In genomic region chr12:99768758-99769157, GRCh38 we compare ENCODE assay signal across 33 cellular contexts.
DNase-seq lines count a peak whose midpoint lies in the region; ATAC-seq and TF ChIP-seq lines count a peak whose summit lies in the region.
"Had no signal": no experiment of that assay in that cellular context is flagged by ENCODE, and none has a peak within 500 bp of the region (broad histone marks: within the 10 kb centered on the region; RNA-seq: fewer than 3 reads in every experiment).

No MANE protein-coding gene starts in this region.

- no peak overlapping the region for H2BK120ac ChIP-seq in trophoblast cell (ENCODE audit: insufficient read depth, low read length, poor library complexity)

- no peak for TF ChIP-seq CTCF in OCI-LY3 (IDR thresholded peaks at IDR 0.05; ENCODE audit: low read depth, low read length)
- TF ChIP-seq CTCF in OCI-LY7 (conservative IDR thresholded peaks at IDR 0.05; ENCODE audit: low read length), result no peak

- H3K4me1 ChIP-seq in Karpas-422 (ENCODE audit: low read length) (peaks cover 71% of the 10 kb centered on the region), OCI-LY3 (ENCODE audit: low read length) (peaks cover 14% of the 10 kb centered on the region), OCI-LY7 (ENCODE audit: insufficient read depth, low read length, poor library complexity, severe bottlenecking) (peaks cover 33% of the 10 kb centered on the region), trophoblast cell (ENCODE audit: control insufficient read depth in 1 of 2, insufficient read depth in 2 of 2, low read length in 2 of 2) (no peaks in the 10 kb centered on the region)
- H3K4me1 ChIP-seq: A549, BE2C, Caco-2 had no signal

- H3K4me3 Mint-ChIP-seq in activated CD4-positive, alpha-beta memory T cell treated with anti-CD3 and anti-CD28 coated beads for 36 hours, result no peak overlapping the region
- H3K4me3 Mint-ChIP-seq: B cell; CD14-positive monocyte; CD4-positive, alpha-beta memory T cell; CD4-positive, alpha-beta T cell; CD4-positive, CD25-positive, alpha-beta regulatory T cell; CD8-positive, alpha-beta memory T cell; CD8-positive, alpha-beta T cell had no signal

- no peaks in the 10 kb centered on the region for H3K36me3 Mint-ChIP-seq in activated CD4-positive, alpha-beta memory T cell treated with anti-CD3 and anti-CD28 coated beads for 36 hours
- H3K36me3 Mint-ChIP-seq: CD14-positive monocyte; CD4-positive, alpha-beta memory T cell; CD4-positive, CD25-positive, alpha-beta regulatory T cell; CD8-positive, alpha-beta memory T cell; CD8-positive, alpha-beta T cell had no signal

- H3K9me3 ChIP-seq in Karpas-422 (ENCODE audit: low read length) (no peaks in the 10 kb centered on the region), OCI-LY3 (ENCODE audit: insufficient read depth, low read length) (no peaks in the 10 kb centered on the region), OCI-LY7 (ENCODE audit: low read length) (peaks cover 32% of the 10 kb centered on the region; the same call in 1 of the 2 replicates), trophoblast cell (ENCODE audit: insufficient read depth, low read depth, low read length) (no peaks in the 10 kb centered on the region)
- H3K9me3 ChIP-seq: A549; BE2C; BLaER1; BLaER1 treated with 17β-estradiol and CSF1 and Interleukin-3, amounts not matched to agents 10 nM and 100 nM; Caco-2 had no signal

- no peak overlapping the region for H4K8ac ChIP-seq in trophoblast cell (ENCODE audit: low read depth, low read length)

- WGBS in trophoblast cell (ENCODE audit: extremely low coverage, insufficient coverage, insufficient read length), result no CpG with 5 or more reads among the region's 7 CpGs

- H4K20me1 ChIP-seq in Karpas-422 (ENCODE audit: insufficient read depth, low read depth, low read length) (no peaks in the 10 kb centered on the region), OCI-LY3 (ENCODE audit: insufficient read depth, low read length) (no peaks in the 10 kb centered on the region), OCI-LY7 (ENCODE audit: insufficient read depth, low read length) (no peaks in the 10 kb centered on the region)
- H4K20me1 ChIP-seq: BLaER1; BLaER1 treated with 17β-estradiol and CSF1 and Interleukin-3, amounts not matched to agents 10 nM and 100 nM had no signal

- no peaks in the 10 kb centered on the region for H3K79me1 ChIP-seq in trophoblast cell (ENCODE audit: low read length)

- no peaks in the 10 kb centered on the region for H3K4me1 Mint-ChIP-seq in activated CD4-positive, alpha-beta memory T cell treated with anti-CD3 and anti-CD28 coated beads for 36 hours (ENCODE audit: low read depth)
- H3K4me1 Mint-ChIP-seq: B cell; CD14-positive monocyte; CD4-positive, alpha-beta memory T cell; CD4-positive, CD25-positive, alpha-beta regulatory T cell; CD8-positive, alpha-beta memory T cell had no signal

- H3K4me2 ChIP-seq in Karpas-422 (ENCODE audit: low read depth, low read length, poor library complexity, severe bottlenecking) (peak overlapping the region; percentile 7), OCI-LY3 (ENCODE audit: low read length) (no peak overlapping the region), OCI-LY7 (ENCODE audit: low read length) (no peak overlapping the region), trophoblast cell (ENCODE audit: low read length) (no peak overlapping the region)
- H3K4me2 ChIP-seq: A549; BLaER1; BLaER1 treated with 17β-estradiol and CSF1 and Interleukin-3, amounts not matched to agents 10 nM and 100 nM had no signal

- H3K18ac ChIP-seq in trophoblast cell (ENCODE audit: low read length), result no peak overlapping the region

- H3K9me2 ChIP-seq in Karpas-422 (replicated peaks; ENCODE audit: insufficient read depth, low read length) (no peaks in the 10 kb centered on the region), OCI-LY7 (ENCODE audit: insufficient read depth, low read length) (no peaks in the 10 kb centered on the region)

- no peak overlapping the region for H4K12ac ChIP-seq in trophoblast cell (ENCODE audit: low read depth, low read length)

- no peak overlapping the region for H3K23ac ChIP-seq in trophoblast cell (ENCODE audit: low read length)

- no peak overlapping the region for H2BK12ac ChIP-seq in trophoblast cell (ENCODE audit: low read length)

- peak overlapping the region; percentile 34 for H3K9ac ChIP-seq in Karpas-422 (ENCODE audit: low read length)
- no peak overlapping the region for H3K9ac ChIP-seq in OCI-LY3 (ENCODE audit: low read length)
- H3K9ac ChIP-seq in trophoblast cell (ENCODE audit: low read length), result no peak overlapping the region
- H3K9ac ChIP-seq: BLaER1; BLaER1 treated with 17β-estradiol and CSF1 and Interleukin-3, amounts not matched to agents 10 nM and 100 nM had no signal

- no peaks in the 10 kb centered on the region for H3K9me3 Mint-ChIP-seq in activated CD4-positive, alpha-beta memory T cell treated with anti-CD3 and anti-CD28 coated beads for 36 hours
- H3K9me3 Mint-ChIP-seq: CD14-positive monocyte; CD4-positive, alpha-beta T cell; CD4-positive, CD25-positive, alpha-beta regulatory T cell; CD8-positive, alpha-beta T cell had no signal

- no peak overlapping the region for H4K91ac ChIP-seq in trophoblast cell (ENCODE audit: low read depth, low read length)

- H3K27me3 ChIP-seq in Karpas-422 (ENCODE audit: low read length), result no peaks in the 10 kb centered on the region
- H3K27me3 ChIP-seq in OCI-LY3 (ENCODE audit: low read depth, low read length), result no peaks in the 10 kb centered on the region
- H3K27me3 ChIP-seq in trophoblast cell (ENCODE audit: insufficient read depth, low read length), result no peaks in the 10 kb centered on the region
- H3K27me3 ChIP-seq: BE2C; BLaER1; BLaER1 treated with 17β-estradiol and CSF1 and Interleukin-3, amounts not matched to agents 10 nM and 100 nM had no signal

- H3K79me2 ChIP-seq in Karpas-422 (ENCODE audit: low read length) (no peaks in the 10 kb centered on the region), OCI-LY3 (ENCODE audit: low read length) (no peaks in the 10 kb centered on the region), OCI-LY7 (ENCODE audit: insufficient read depth, low read depth, low read length) (no peaks in the 10 kb centered on the region), trophoblast cell (ENCODE audit: control insufficient read depth, insufficient read depth, low read length, poor library complexity) (no peaks in the 10 kb centered on the region)

- no peak overlapping the region for H3K14ac ChIP-seq in trophoblast cell (ENCODE audit: low read length)

- H3K4ac ChIP-seq in trophoblast cell (ENCODE audit: low read depth, low read length), result no peak overlapping the region

- POLR2A ChIA-PET in OCI-LY7 (lab: Charles Lee), result interaction anchor here (0.7 to 1.5 kb wide), 6 partner anchors 12 to 439 kb away, joined by 3 to 10 read pairs (median 4); no protein-coding TSS in a partner anchor
- POLR2A ChIA-PET in activated CD4-positive, alpha-beta memory T cell treated with anti-CD3 and anti-CD28 coated beads for 36 hours (lab: Charles Lee), result no interaction called here

- CTCF ChIA-PET in OCI-LY7 (lab: Charles Lee; ENCODE audit: unreplicated experiment), result interaction anchor here (1.0 kb wide), 1 partner anchor 11 kb away, joined by 3 read pairs; no protein-coding TSS in a partner anchor
- CTCF ChIA-PET in activated CD4-positive, alpha-beta memory T cell treated with anti-CD3 and anti-CD28 coated beads for 36 hours (lab: Charles Lee), result interaction anchor here (2.4 kb wide), 1 partner anchor 725 kb away, joined by 9 read pairs; no protein-coding TSS in a partner anchor

- H3K27ac ChIP-seq in Karpas-422 (ENCODE audit: low read length) (peak overlapping the region; percentile 42; the same call in 1 of the 2 replicates), OCI-LY3 (ENCODE audit: low read length) (no peak overlapping the region), OCI-LY7 (ENCODE audit: low read depth, low read length, poor library complexity, severe bottlenecking) (no peak overlapping the region), trophoblast cell (ENCODE audit: low read depth, low read length) (no peak overlapping the region)
- H3K27ac ChIP-seq: 22Rv1, A549, BLaER1, C4-2B had no signal

- peak overlapping the region; percentile 88; the same call in 1 of the 2 replicates for H2AFZ ChIP-seq in Karpas-422 (ENCODE audit: low read length)
- peak overlapping the region; percentile 51; the same call in 1 of the 2 replicates for H2AFZ ChIP-seq in OCI-LY3 (ENCODE audit: low read depth, low read length)
- peak overlapping the region; percentile 48; the same call in 1 of the 2 replicates for H2AFZ ChIP-seq in OCI-LY7 (ENCODE audit: low read length)
- no peak overlapping the region for H2AFZ ChIP-seq in trophoblast cell (ENCODE audit: insufficient read depth, low read length, poor library complexity)

- DNase-seq in Karpas-422 (peak; percentile 59), OCI-LY7 (ENCODE audit: low spot score) (no peak), trophoblast cell (peak; percentile 30 to 59), AML-193 (lab: John Stamatoyannopoulos, UW) (no peak), NCI-H1694 (lab: John Stamatoyannopoulos, UW) (no peak)
- DNase-seq in activated CD4-positive, alpha-beta memory T cell treated with anti-CD3 and anti-CD28 coated beads for 36 hours, result no peak
- DNase-seq: 8988T; ACHN; BE2C; C1 segment of cervical spinal cord; Caco-2; Calu3; CD4-positive, alpha-beta memory T cell; CD4-positive, alpha-beta T cell; CD4-positive, CD25-positive, alpha-beta regulatory T cell; CD8-positive, alpha-beta memory T cell; CD8-positive, alpha-beta T cell; DMS 273 treated with DMSO at 0.1 percent for 48 hours; DMS153; DMS53; DMS79; DMS79 treated with DMSO at 0.1 percent for 48 hours; DND-41; EL had no signal

- no peaks in the 10 kb centered on the region for H3K27me3 Mint-ChIP-seq in activated CD4-positive, alpha-beta memory T cell treated with anti-CD3 and anti-CD28 coated beads for 36 hours
- H3K27me3 Mint-ChIP-seq: CD4-positive, alpha-beta memory T cell; CD4-positive, alpha-beta T cell; CD4-positive, CD25-positive, alpha-beta regulatory T cell; CD8-positive, alpha-beta memory T cell had no signal

- intact Hi-C loops in OCI-LY7 (cut with micrococcal nuclease; ENCODE audit: unreplicated experiment), result loop anchor here (2.0 to 5.0 kb wide), 2 partner anchors 376 to 726 kb away; no protein-coding TSS in a partner anchor
- intact Hi-C loops in activated CD4-positive, alpha-beta memory T cell treated with anti-CD3 and anti-CD28 coated beads for 36 hours (cut with micrococcal nuclease), result loop anchor here (5.0 kb wide), 1 partner anchor 726 kb away; no protein-coding TSS in a partner anchor

- H3K4me3 ChIP-seq in Karpas-422 (ENCODE audit: low read length) (no peak overlapping the region), OCI-LY3 (ENCODE audit: low read length) (no peak overlapping the region), OCI-LY7 (ENCODE audit: low read depth, low read length, poor library complexity, severe bottlenecking) (no peak overlapping the region), trophoblast cell (ENCODE audit: low read depth, low read length) (no peak overlapping the region)
- H3K4me3 ChIP-seq: A549; BLaER1; BLaER1 treated with 17β-estradiol and CSF1 and Interleukin-3, amounts not matched to agents 10 nM and 100 nM had no signal

- H3K36me3 ChIP-seq in Karpas-422 (ENCODE audit: insufficient read depth, low read length) (no peaks in the 10 kb centered on the region), OCI-LY3 (replicated peaks; ENCODE audit: low read depth, low read length) (no peaks in the 10 kb centered on the region), OCI-LY7 (ENCODE audit: insufficient read depth, low read length) (peaks cover 24% of the 10 kb centered on the region), trophoblast cell (ENCODE audit: control insufficient read depth in 1 of 2, insufficient read depth in 2 of 2, low read length in 2 of 2) (no peaks in the 10 kb centered on the region)
- H3K36me3 ChIP-seq: BE2C had no signal

- H2BK5ac ChIP-seq in trophoblast cell (ENCODE audit: low read depth, low read length, poor library complexity), result no peak overlapping the region

- no TSS peak for BruUV-seq in OCI-LY7 (replicated peaks; lab: Mats Ljungman, UMichigan)

- ATAC-seq in GM21737 (IDR thresholded peaks at IDR 0.05; ENCODE audit: unreplicated experiment), result no peak
- ATAC-seq: A549; CD8-positive, alpha-beta T cell had no signal

- H2AK5ac ChIP-seq in trophoblast cell (ENCODE audit: low read length), result no peak overlapping the region

- no peak overlapping the region for H3K27ac Mint-ChIP-seq in activated CD4-positive, alpha-beta memory T cell treated with anti-CD3 and anti-CD28 coated beads for 36 hours
- H3K27ac Mint-ChIP-seq: B cell; CD14-positive monocyte; CD4-positive, alpha-beta memory T cell; CD4-positive, alpha-beta T cell; CD4-positive, CD25-positive, alpha-beta regulatory T cell; CD8-positive, alpha-beta memory T cell; CD8-positive, alpha-beta T cell had no signal

Comparison
In these comparisons a context has a peak if more than half of its experiments do, and no peak if none do; other contexts are left out.
1. DNase-seq: peak in Karpas-422 (single experiment) and trophoblast cell (2 of 2); none in OCI-LY7 (single experiment), AML-193 (0 of 2), activated CD4-positive, alpha-beta memory T cell treated with anti-CD3 and anti-CD28 coated beads for 36 hours (single experiment) and NCI-H1694 (single experiment).